ENCODE assay signal across 14 cellular contexts in the genomic region with DNA sequence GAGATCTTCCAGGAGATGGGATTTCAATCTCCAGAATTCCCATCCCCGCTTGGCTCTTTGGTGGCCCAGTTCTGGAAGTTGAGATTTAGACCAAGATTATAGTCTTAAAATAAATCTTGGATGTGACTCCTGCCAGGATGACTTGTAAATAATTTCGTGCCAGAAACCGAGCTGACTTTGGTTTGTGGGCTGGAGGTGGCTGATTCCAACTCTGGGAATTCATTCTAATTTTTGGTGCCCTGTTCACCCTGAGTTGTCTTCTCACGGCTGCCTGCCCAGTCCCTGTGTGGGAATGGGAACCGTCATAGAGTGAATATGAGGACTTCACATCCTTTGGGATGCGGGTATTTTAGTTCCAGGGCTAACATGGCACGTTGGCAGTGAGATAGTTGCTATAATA.
"Had no signal": no experiment of that assay in that cellular context is flagged by ENCODE, and none has a peak within 500 bp of the region (broad histone marks: within the 10 kb centered on the region; RNA-seq: fewer than 3 reads in every experiment).

No MANE protein-coding gene starts in this region.

- H3K27me3 ChIP-seq: right lobe of liver had no signal

- FAIRE-seq: kidney had no signal

- H3K4me3 ChIP-seq: right lobe of liver had no signal

- DNase-seq: activated naive CD4-positive, alpha-beta T cell treated with anti-CD3 and anti-CD28 coated beads, Interleukin-2, amount 50 U/mL, for 16 hours; glutamatergic neuron; hypothalamus; kidney; left ventricle myocardium superior; nucleus accumbens; right lobe of liver had no signal

- H3K36me3 Mint-ChIP-seq: natural killer cell treated with Interleukin-12 subunit alpha and Interleukin-12 subunit beta and Interleukin-15 and Interleukin-18, amount 100 ng/mL, for 72 hours; type B pancreatic cell had no signal

- H3K27ac Mint-ChIP-seq: activated T-helper 2 cell treated with anti-CD3 and anti-CD28 coated beads, Interferon-gamma antibody, Interleukin-2, Interleukin-4, amounts not matched to agents 10 μg/mL and 5 μg/mL and 100 μg/mL, durations not matched to agents 14 hours and 24 hours and 36 hours; endodermal cell; memory B cell; stimulated activated naive CD8-positive, alpha-beta T cell treated with anti-CD3 and anti-CD28 coated beads, Interleukin-15, Interleukin-2, amounts not matched to agents 100 ng/mL and 50 ng/mL, for 24 hours; T-helper 2 cell treated with Interferon-gamma antibody and Interleukin-4, amounts not matched to agents 5 μg/mL and 100 μg/mL, for 36 hours; type B pancreatic cell had no signal

- H3K4me3 Mint-ChIP-seq: endodermal cell; memory B cell; natural killer cell treated with Interleukin-12 subunit alpha and Interleukin-12 subunit beta and Interleukin-15 and Interleukin-18, amount 100 ng/mL, for 72 hours; stimulated activated naive CD8-positive, alpha-beta T cell treated with anti-CD3 and anti-CD28 coated beads, Interleukin-15, Interleukin-2, amounts not matched to agents 100 ng/mL and 50 ng/mL, for 24 hours; T-helper 2 cell treated with Interferon-gamma antibody and Interleukin-4, amounts not matched to agents 5 μg/mL and 100 μg/mL, for 36 hours; type B pancreatic cell had no signal

- ATAC-seq: left ventricle myocardium superior; natural killer cell treated with Interleukin-12 subunit alpha and Interleukin-12 subunit beta and Interleukin-15 and Interleukin-18, amount 100 ng/mL, for 72 hours; right lobe of liver had no signal

- H3K36me3 ChIP-seq: right lobe of liver had no signal

- H3K9me3 ChIP-seq: right lobe of liver had no signal

- H3K27me3 Mint-ChIP-seq: memory B cell; natural killer cell treated with Interleukin-12 subunit alpha and Interleukin-12 subunit beta and Interleukin-15 and Interleukin-18, amount 100 ng/mL, for 72 hours; stimulated activated naive CD8-positive, alpha-beta T cell treated with anti-CD3 and anti-CD28 coated beads, Interleukin-15, Interleukin-2, amounts not matched to agents 100 ng/mL and 50 ng/mL, for 24 hours; type B pancreatic cell had no signal

- H3K27ac ChIP-seq: right lobe of liver had no signal

- H3K9me3 Mint-ChIP-seq: activated T-helper 2 cell treated with anti-CD3 and anti-CD28 coated beads, Interferon-gamma antibody, Interleukin-2, Interleukin-4, amounts not matched to agents 10 μg/mL and 5 μg/mL and 100 μg/mL, durations not matched to agents 14 hours and 24 hours and 36 hours; endodermal cell; memory B cell; natural killer cell treated with Interleukin-12 subunit alpha and Interleukin-12 subunit beta and Interleukin-15 and Interleukin-18, amount 100 ng/mL, for 72 hours; stimulated activated naive CD8-positive, alpha-beta T cell treated with anti-CD3 and anti-CD28 coated beads, Interleukin-15, Interleukin-2, amounts not matched to agents 100 ng/mL and 50 ng/mL, for 24 hours; T-helper 2 cell treated with Interferon-gamma antibody and Interleukin-4, amounts not matched to agents 5 μg/mL and 100 μg/mL, for 36 hours; type B pancreatic cell had no signal
